ENCODE assay signal across 28 cellular contexts in genomic region chr12:98355933-98356332, GRCh38.
"Had no signal": no experiment of that assay in that cellular context is flagged by ENCODE, and none has a peak within 500 bp of the region (broad histone marks: within the 10 kb centered on the region; RNA-seq: fewer than 3 reads in every experiment).

No MANE protein-coding gene starts in this region.

- H3K27me3 ChIP-seq: neural progenitor cell, ovary, right lobe of liver, sigmoid colon, stomach, thyroid gland, tibial nerve, upper lobe of left lung, vagina had no signal

- H3K79me2 ChIP-seq: parathyroid adenoma had no signal

- H3K4me1 ChIP-seq: parathyroid adenoma, psoas muscle, right lobe of liver, sigmoid colon, stomach, thyroid gland, tibial nerve, upper lobe of left lung, vagina had no signal

- H3K27ac ChIP-seq: neural progenitor cell, ovary, parathyroid adenoma, psoas muscle, right lobe of liver, sigmoid colon, stomach, thoracic aorta, thyroid gland, tibial nerve, upper lobe of left lung, vagina had no signal

- H3K4me3 ChIP-seq: neural progenitor cell, ovary, psoas muscle, right lobe of liver, sigmoid colon, stomach, thoracic aorta, thyroid gland, tibial nerve, upper lobe of left lung, vagina had no signal

- H3K4me3 Mint-ChIP-seq: natural killer cell treated with Interleukin-12 subunit alpha and Interleukin-12 subunit beta and Interleukin-15 and Interleukin-18, amount 100 ng/mL, for 72 hours; nephron progenitor cell; neural progenitor cell; stimulated activated effector memory CD8-positive, alpha-beta T cell treated with anti-CD3 and anti-CD28 coated beads, Interleukin-12 subunit alpha, Interleukin-12 subunit beta, amount 100 ng/mL, for 72 hours; stimulated activated naive B cell treated with anti-CD40 and anti-IgM and Interleukin-4, amounts not matched to agents 10 μg/mL and 1 μg/mL and 100 μg/mL, for 72 hours; stimulated activated naive CD8-positive, alpha-beta T cell treated with anti-CD3 and anti-CD28 coated beads, Interleukin-15, Interleukin-2, amounts not matched to agents 100 ng/mL and 50 ng/mL, for 24 hours had no signal

- H3K9me3 Mint-ChIP-seq: natural killer cell treated with Interleukin-12 subunit alpha and Interleukin-12 subunit beta and Interleukin-15 and Interleukin-18, amount 100 ng/mL, for 72 hours; nephron progenitor cell; neural progenitor cell; stimulated activated effector memory CD8-positive, alpha-beta T cell treated with anti-CD3 and anti-CD28 coated beads, Interleukin-12 subunit alpha, Interleukin-12 subunit beta, amount 100 ng/mL, for 72 hours; stimulated activated naive B cell treated with anti-CD40 and anti-IgM and Interleukin-4, amounts not matched to agents 10 μg/mL and 1 μg/mL and 100 μg/mL, for 72 hours; stimulated activated naive CD8-positive, alpha-beta T cell treated with anti-CD3 and anti-CD28 coated beads, Interleukin-15, Interleukin-2, amounts not matched to agents 100 ng/mL and 50 ng/mL, for 24 hours had no signal

- H3K27ac Mint-ChIP-seq: natural killer cell treated with Interleukin-12 subunit alpha and Interleukin-12 subunit beta and Interleukin-15 and Interleukin-18, amount 100 ng/mL, for 72 hours; nephron progenitor cell; neural progenitor cell; progenitor cell of endocrine pancreas; stimulated activated effector memory CD8-positive, alpha-beta T cell treated with anti-CD3 and anti-CD28 coated beads, Interleukin-12 subunit alpha, Interleukin-12 subunit beta, amount 100 ng/mL, for 72 hours; stimulated activated naive B cell treated with anti-CD40 and anti-IgM and Interleukin-4, amounts not matched to agents 10 μg/mL and 1 μg/mL and 100 μg/mL, for 72 hours; stimulated activated naive CD8-positive, alpha-beta T cell treated with anti-CD3 and anti-CD28 coated beads, Interleukin-15, Interleukin-2, amounts not matched to agents 100 ng/mL and 50 ng/mL, for 24 hours had no signal

- H3K36me3 ChIP-seq: neural progenitor cell, ovary, right lobe of liver, sigmoid colon, stomach, thoracic aorta, thyroid gland, tibial nerve, upper lobe of left lung, vagina had no signal

- DNase-seq: nephron progenitor cell; occipital lobe; ovary; posterior cingulate gyrus; psoas muscle; right cardiac atrium; right lobe of liver; sigmoid colon; small intestine; stimulated activated CD4-positive, alpha-beta T cell treated with anti-CD3 and anti-CD28 coated beads, Interleukin-15, amount 100 ng/mL, for 24 hours; stimulated activated CD4-positive, alpha-beta T cell treated with anti-CD3 and anti-CD28 coated beads, Interleukin-2, amount 100 ng/mL, for 24 hours; stimulated activated CD4-positive, alpha-beta T cell treated with anti-CD3 and anti-CD28 coated beads, Interleukin-2, amount 100 ng/mL, for 48 hours; stimulated activated CD4-positive, alpha-beta T cell treated with anti-CD3 and anti-CD28 coated beads, Interleukin-4, amount 100 ng/mL, for 24 hours; stimulated activated naive B cell treated with anti-CD40 and anti-IgM and Interleukin-4, amounts not matched to agents 10 μg/mL and 1 μg/mL and 100 μg/mL, for 72 hours; stimulated activated naive CD4-positive, alpha-beta T cell treated with Interleukin-2 at 50 U/mL for 16 hours; stomach; thyroid gland; upper lobe of left lung had no signal

- FAIRE-seq: small intestine, urothelium cell line had no signal

- H2AFZ ChIP-seq: neural progenitor cell, parathyroid adenoma had no signal

- H3K4me2 ChIP-seq: neural progenitor cell had no signal

- H3K4me1 Mint-ChIP-seq: stimulated activated naive B cell treated with anti-CD40 and anti-IgM and Interleukin-4, amounts not matched to agents 10 μg/mL and 1 μg/mL and 100 μg/mL, for 72 hours had no signal

- H3K9me3 ChIP-seq: ovary, psoas muscle, right lobe of liver, sigmoid colon, stomach, thoracic aorta, thyroid gland, tibial nerve, upper lobe of left lung, vagina had no signal

- H3K9ac ChIP-seq: neural progenitor cell, parathyroid adenoma had no signal

- H3K36me3 Mint-ChIP-seq: natural killer cell treated with Interleukin-12 subunit alpha and Interleukin-12 subunit beta and Interleukin-15 and Interleukin-18, amount 100 ng/mL, for 72 hours; neural progenitor cell; stimulated activated effector memory CD8-positive, alpha-beta T cell treated with anti-CD3 and anti-CD28 coated beads, Interleukin-12 subunit alpha, Interleukin-12 subunit beta, amount 100 ng/mL, for 72 hours; stimulated activated naive B cell treated with anti-CD40 and anti-IgM and Interleukin-4, amounts not matched to agents 10 μg/mL and 1 μg/mL and 100 μg/mL, for 72 hours had no signal
